9 cellular contexts compared by ENCODE assay signal in the genomic region with DNA sequence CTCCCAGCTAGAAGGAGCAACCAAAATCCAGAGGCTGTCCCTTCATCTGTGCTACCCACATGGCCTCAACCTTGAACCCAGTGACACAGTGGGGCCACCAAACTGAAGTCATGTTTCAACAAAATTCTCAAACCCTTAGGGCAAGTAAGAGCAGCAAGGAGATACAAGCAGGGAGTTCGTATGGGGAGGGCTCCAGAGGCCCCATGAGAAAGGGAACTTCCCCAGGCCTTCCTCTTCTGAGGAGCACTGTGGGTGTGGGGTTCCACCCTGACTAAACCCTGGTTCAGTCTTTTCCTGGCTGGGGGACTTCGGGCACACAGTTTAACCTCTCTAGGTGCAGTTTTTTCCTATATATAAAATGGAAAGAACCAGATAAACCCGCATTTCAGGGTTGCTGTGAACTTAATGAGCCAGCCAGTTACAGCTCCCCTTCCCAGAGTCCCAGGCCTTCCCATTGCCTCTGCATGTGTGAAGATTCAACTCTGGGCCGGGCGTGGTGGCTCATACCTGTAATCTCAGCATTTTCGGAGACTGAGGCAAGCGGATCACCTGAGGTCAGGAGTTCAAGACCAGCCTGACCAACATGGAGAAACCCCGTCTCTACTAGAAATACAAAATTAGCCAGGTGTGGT. TPM values are rescaled to one million over a fixed set of nuclear protein-coding genes. Genes with fewer than 3 reads are reported as not detected.
DNase-seq lines count a peak whose midpoint lies in the region; ATAC-seq and TF ChIP-seq lines count a peak whose summit lies in the region.
"Had no signal": no experiment of that assay in that cellular context is flagged by ENCODE, and none has a peak within 500 bp of the region (broad histone marks: within the 10 kb centered on the region; RNA-seq: fewer than 3 reads in every experiment).

No MANE protein-coding gene starts in this region.

- no peaks in the 10 kb centered on the region for H3K27me3 ChIP-seq in SK-N-SH (ENCODE audit: insufficient read depth)
- no peaks in the 10 kb centered on the region for H3K27me3 ChIP-seq in suprapubic skin
- H3K27me3 ChIP-seq in endodermal cell (ENCODE audit: control insufficient read depth, insufficient read depth, low read length, poor library complexity, severe bottlenecking) = no peaks in the 10 kb centered on the region
- no peaks in the 10 kb centered on the region for H3K27me3 ChIP-seq in effector memory CD4-positive, alpha-beta T cell (replicated peaks; ENCODE audit: control insufficient read depth, insufficient read depth, low read length, poor library complexity, severe bottlenecking)

- no peaks in the 10 kb centered on the region for H3K9me3 Mint-ChIP-seq in activated CD4-positive, alpha-beta memory T cell treated with anti-CD3 and anti-CD28 coated beads, Interleukin-2, amount 10 ng/mL, durations not matched to agents 7 days and 5 days
- H3K9me3 Mint-ChIP-seq in endodermal cell = no peaks in the 10 kb centered on the region

- POLR2A ChIA-PET in SK-N-SH (lab: Yijun Ruan, JAX) = no interaction called here
- POLR2A ChIA-PET in activated CD4-positive, alpha-beta memory T cell treated with anti-CD3 and anti-CD28 coated beads, Interleukin-2, amount 10 ng/mL, durations not matched to agents 7 days and 5 days (lab: Charles Lee) = interaction anchor here (0.9 to 1.8 kb wide), 4 partner anchors 8 to 96 kb away, joined by 3 to 7 read pairs (median 3); partner anchors contain the start of genes THEMIS2 and XKR8

- H3K4me3 ChIP-seq in SK-N-SH (ENCODE audit: low read depth in 2 of 2, low read length in 1 of 2) (no peak overlapping the region), suprapubic skin (no peak overlapping the region), endodermal cell (ENCODE audit: low read length) (no peak overlapping the region)
- no peak overlapping the region for H3K4me3 ChIP-seq in effector memory CD4-positive, alpha-beta T cell (ENCODE audit: insufficient read depth, low read depth, low read length, poor library complexity, severe bottlenecking)

- H3K27me3 Mint-ChIP-seq in activated CD4-positive, alpha-beta memory T cell treated with anti-CD3 and anti-CD28 coated beads, Interleukin-2, amount 10 ng/mL, durations not matched to agents 7 days and 5 days = no peaks in the 10 kb centered on the region
- H3K27me3 Mint-ChIP-seq in endodermal cell (ENCODE audit: insufficient read depth) = no peaks in the 10 kb centered on the region

- H3K9ac ChIP-seq in SK-N-SH (no peak overlapping the region), endodermal cell (ENCODE audit: extremely low read depth, low read length, poor library complexity, severe bottlenecking) (no peak overlapping the region)

- TF ChIP-seq RAD21 in SK-N-SH (IDR thresholded peaks at IDR 0.05; ENCODE audit: low read length) = no peak

- H3K27ac ChIP-seq in SK-N-SH (ENCODE audit: low read depth in 2 of 2, low read length in 1 of 2) (peak overlapping the region in 1 of 2 experiments; percentile 86; a peak in 1 of 4 replicates), suprapubic skin (peak overlapping the region; percentile 69), endodermal cell (ENCODE audit: low read depth, low read length) (no peak overlapping the region)
- no peak overlapping the region for H3K27ac ChIP-seq in effector memory CD4-positive, alpha-beta T cell (ENCODE audit: insufficient read depth, low read length, poor library complexity, severe bottlenecking)

- ATAC-seq in SK-N-SH treated with all-trans-retinoic acid at 6 μM for 48 hours = no peak

- TF ChIP-seq CTCF in SK-N-SH (IDR thresholded peaks at IDR 0.05) = no peak
- no peak for TF ChIP-seq CTCF in suprapubic skin (IDR thresholded peaks at IDR 0.05)
- TF ChIP-seq CTCF in endodermal cell (conservative IDR thresholded peaks at IDR 0.05) = no peak

- H3K4me1 Mint-ChIP-seq in activated CD4-positive, alpha-beta memory T cell treated with anti-CD3 and anti-CD28 coated beads, Interleukin-2, amount 10 ng/mL, durations not matched to agents 7 days and 5 days = peaks cover 50% of the 10 kb centered on the region
- peaks cover 6% of the 10 kb centered on the region for H3K4me1 Mint-ChIP-seq in endodermal cell

- H3K4me3 Mint-ChIP-seq in activated CD4-positive, alpha-beta memory T cell treated with anti-CD3 and anti-CD28 coated beads, Interleukin-2, amount 10 ng/mL, durations not matched to agents 7 days and 5 days = no peak overlapping the region
- no peak overlapping the region for H3K4me3 Mint-ChIP-seq in endodermal cell

- WGBS in SK-N-SH (ENCODE audit: low lambda C conversion rate) = 89% methylated on average over 5 of the region's 8 CpGs
- 65% methylated on average over 8 of the region's 8 CpGs for whole genome bisulfite sequencing in suprapubic skin
- WGBS in endodermal cell (ENCODE audit: insufficient coverage in 1 of 2, insufficient read length in 1 of 2), 2 experiments = 92 to 93% methylated on average over 7 to 8 of the region's 8 CpGs

- H3K36me3 ChIP-seq in SK-N-SH (replicated peaks in 1 of 2; ENCODE audit: control insufficient read depth in 1 of 2, insufficient read depth in 2 of 2, low read length in 1 of 2) (no peaks in the 10 kb centered on the region), suprapubic skin (no peaks in the 10 kb centered on the region), endodermal cell (ENCODE audit: control insufficient read depth, insufficient read depth, low read length) (no peaks in the 10 kb centered on the region)
- no peaks in the 10 kb centered on the region for H3K36me3 ChIP-seq in effector memory CD4-positive, alpha-beta T cell (ENCODE audit: control insufficient read depth, insufficient read depth, low read length)

- no peaks in the 10 kb centered on the region for H3K36me3 Mint-ChIP-seq in activated CD4-positive, alpha-beta memory T cell treated with anti-CD3 and anti-CD28 coated beads, Interleukin-2, amount 10 ng/mL, durations not matched to agents 7 days and 5 days (ENCODE audit: low read depth)
- no peaks in the 10 kb centered on the region for H3K36me3 Mint-ChIP-seq in endodermal cell (ENCODE audit: low read depth)

- H3K9me3 ChIP-seq in SK-N-SH (no peaks in the 10 kb centered on the region), suprapubic skin (no peaks in the 10 kb centered on the region), endodermal cell (ENCODE audit: control insufficient read depth, low read length) (no peaks in the 10 kb centered on the region)
- H3K9me3 ChIP-seq in effector memory CD4-positive, alpha-beta T cell (ENCODE audit: control insufficient read depth, low read length) = no peaks in the 10 kb centered on the region

- no peak overlapping the region for H3K4me2 ChIP-seq in SK-N-SH

- H3F3A ChIP-seq in SK-N-SH (replicated peaks; ENCODE audit: insufficient read depth) = peaks cover 3% of the 10 kb centered on the region

- H3K4me1 ChIP-seq in SK-N-SH (ENCODE audit: control insufficient read depth in 1 of 2, insufficient read depth in 2 of 2, low read depth in 1 of 2, low read length in 1 of 2) (peaks cover 0 to 12% of the 10 kb centered on the region in 2 experiments; a peak in 2 of 4 replicates), suprapubic skin (peaks cover 29% of the 10 kb centered on the region), endodermal cell (ENCODE audit: control insufficient read depth, insufficient read depth, low read length) (no peaks in the 10 kb centered on the region)
- peaks cover 32% of the 10 kb centered on the region for H3K4me1 ChIP-seq in effector memory CD4-positive, alpha-beta T cell (ENCODE audit: control insufficient read depth, insufficient read depth, low read length, poor library complexity, severe bottlenecking)

- TF ChIP-seq POLR2A in suprapubic skin (IDR thresholded peaks at IDR 0.05) = no peak

- H3K79me2 ChIP-seq in SK-N-SH (ENCODE audit: insufficient read depth) = no peaks in the 10 kb centered on the region

- TF ChIP-seq EP300 in SK-N-SH (IDR thresholded peaks at IDR 0.05; ENCODE audit: borderline replicate concordance in 1 of 2, low read depth in 1 of 2, low read length in 1 of 2) (no peak), suprapubic skin (IDR thresholded peaks at IDR 0.05) (no peak)

- peak overlapping the region; percentile 83 for H3K27ac Mint-ChIP-seq in activated CD4-positive, alpha-beta memory T cell treated with anti-CD3 and anti-CD28 coated beads, Interleukin-2, amount 10 ng/mL, durations not matched to agents 7 days and 5 days
- no peak overlapping the region for H3K27ac Mint-ChIP-seq in endodermal cell

- H2AFZ ChIP-seq in SK-N-SH (ENCODE audit: low read depth) = peak overlapping the region; percentile 9; the same call in 1 of the 2 replicates

- H3K9me2 ChIP-seq in SK-N-SH = no peaks in the 10 kb centered on the region

- DNase-seq in SK-N-SH (no peak), left kidney (ENCODE audit: low read depth, low spot score) (peak; percentile 26), suprapubic skin (ENCODE audit: low spot score in 2 of 2) (no peak), NCI-H1436 treated with DMSO at 0.1 percent for 48 hours (lab: John Stamatoyannopoulos, UW) (no peak), endodermal cell (no peak)
- DNase-seq in activated CD4-positive, alpha-beta memory T cell treated with anti-CD3 and anti-CD28 coated beads, Interleukin-2, amount 10 ng/mL, durations not matched to agents 7 days and 5 days = no peak
- DNase-seq in effector memory CD4-positive, alpha-beta T cell = no peak
- DNase-seq: kidney glomerular epithelial cell had no signal

- H4K20me1 ChIP-seq in SK-N-SH (ENCODE audit: insufficient read depth) = no peaks in the 10 kb centered on the region

- CTCF ChIA-PET in SK-N-SH (lab: Yijun Ruan, JAX) = interaction anchor here (0.7 to 1.5 kb wide), 2 partner anchors 68 to 139 kb away, joined by 3 read pairs; partner anchors contain the start of gene FAM76A
- CTCF ChIA-PET in activated CD4-positive, alpha-beta memory T cell treated with anti-CD3 and anti-CD28 coated beads, Interleukin-2, amount 10 ng/mL, durations not matched to agents 7 days and 5 days (lab: Charles Lee) = interaction anchor here (0.6 to 1.3 kb wide), 5 partner anchors 10 to 173 kb away, joined by 3 to 5 read pairs (median 4); no protein-coding TSS in a partner anchor

RNA-seq across cellular contexts. Expression of gene THEMIS2, which starts 8.0 kb away (rescaled TPM):
- polyA plus RNA-seq in SK-N-SH (2012; rRNA removed) = 4.1 and 4.9 TPM in 2 replicates
- 2.2 and 3.0 TPM in 2 replicates for polyA plus RNA-seq in SK-N-SH (2012; cell fraction: cytosol; rRNA removed)
- polyA plus RNA-seq in SK-N-SH (2012; cell fraction: nucleus; rRNA removed) = 5.5 and 6.4 TPM in 2 replicates
- total RNA-seq in activated CD4-positive, alpha-beta memory T cell treated with anti-CD3 and anti-CD28 coated beads, Interleukin-2, amount 10 ng/mL, durations not matched to agents 7 days and 5 days = 10 to 100 TPM; 58.9 to 60.1 TPM
- total RNA-seq in suprapubic skin (10 to 100 TPM in 1 of 4 donors, 1 to 10 TPM in 3; 5.6 to 12.0 (median 7.9) TPM), endodermal cell (1 to 10 TPM; 8.5 to 8.8 TPM)
- polyA plus RNA-seq in endodermal cell (2013, experiment 1 of 2) = 4.2 TPM
- polyA plus RNA-seq in endodermal cell (2013, experiment 2 of 2) = 4.6 TPM

RNA-seq across cellular contexts. Expression of gene PPP1R8, which starts 33.8 kb away (rescaled TPM):
- polyA plus RNA-seq in SK-N-SH (2012; rRNA removed) = 41.8 and 55.4 TPM in 2 replicates
- polyA plus RNA-seq in SK-N-SH (2012; cell fraction: cytosol; rRNA removed) = 46.2 and 58.1 TPM in 2 replicates
- polyA plus RNA-seq in SK-N-SH (2012; cell fraction: nucleus; rRNA removed) = 15.8 and 32.2 TPM in 2 replicates
- total RNA-seq in activated CD4-positive, alpha-beta memory T cell treated with anti-CD3 and anti-CD28 coated beads, Interleukin-2, amount 10 ng/mL, durations not matched to agents 7 days and 5 days = 10 to 100 TPM; 48.5 to 51.2 TPM
- 10 to 100 TPM; 32.5 to 43.5 (median 35.2) TPM for total RNA-seq in suprapubic skin
- 10 to 100 TPM; 45.0 to 48.1 TPM for total RNA-seq in endodermal cell
- polyA plus RNA-seq in endodermal cell (2013, experiment 1 of 2) = 49.6 TPM
- 49.6 TPM for polyA plus RNA-seq in endodermal cell (2013, experiment 2 of 2)

RNA-seq across cellular contexts. Expression of gene RPA2, which starts 50.0 kb away (rescaled TPM):
- 39.8 and 39.9 TPM in 2 replicates for polyA plus RNA-seq in SK-N-SH (2012; rRNA removed)
- polyA plus RNA-seq in SK-N-SH (2012; cell fraction: cytosol; rRNA removed) = 39.9 and 41.1 TPM in 2 replicates
- 14.9 and 26.1 TPM in 2 replicates for polyA plus RNA-seq in SK-N-SH (2012; cell fraction: nucleus; rRNA removed)
- total RNA-seq in activated CD4-positive, alpha-beta memory T cell treated with anti-CD3 and anti-CD28 coated beads, Interleukin-2, amount 10 ng/mL, durations not matched to agents 7 days and 5 days = 10 to 100 TPM; 76.7 to 78.8 TPM
- total RNA-seq in suprapubic skin (10 to 100 TPM; 18.9 to 42.1 (median 22.2) TPM), endodermal cell (10 to 100 TPM; 43.5 to 60.0 TPM)
- 63.8 TPM for polyA plus RNA-seq in endodermal cell (2013, experiment 1 of 2)
- 61.1 TPM for polyA plus RNA-seq in endodermal cell (2013, experiment 2 of 2)

Comparison
In these comparisons a context has a peak if more than half of its experiments do, and no peak if none do; other contexts are left out.
1. RNA of gene THEMIS2, which starts 8.0 kb away (total RNA-seq): 58.9 to 60.1 TPM in activated CD4-positive, alpha-beta memory T cell treated with anti-CD3 and anti-CD28 coated beads, Interleukin-2, amount 10 ng/mL, durations not matched to agents 7 days and 5 days; 5.6 to 12.0 TPM in suprapubic skin and 8.5 to 8.8 TPM in endodermal cell; every median in the first group is over 4 times any median in the second.